In genomic region chr2:24926602-24927252, GRCh38 we compare ENCODE assay signal across 1 cellular context.
TF ChIP-seq lines count a peak whose summit lies in the region.

No MANE protein-coding gene starts in this region.

TF ChIP-seq in GM12878, 131 proteins besides CTCF, POLR2A, EP300 and RAD21 (continued from another document and continues in another):
- TF ChIP-seq ZBTB40 (IDR thresholded peaks at IDR 0.05; ENCODE audit: borderline replicate concordance) = no peak
- TF ChIP-seq HCFC1 (IDR thresholded peaks at IDR 0.05; ENCODE audit: low read length) = no peak
- no peak for TF ChIP-seq IRF5 (IDR thresholded peaks at IDR 0.05; ENCODE audit: borderline replicate concordance)
- no peak for TF ChIP-seq HDAC2 (IDR thresholded peaks at IDR 0.05)
- TF ChIP-seq MTA3 (IDR thresholded peaks at IDR 0.05; ENCODE audit: borderline replicate concordance, low read length) = no peak
- no peak for TF ChIP-seq SIX5 (IDR thresholded peaks at IDR 0.05; ENCODE audit: low read depth, low read length, severe bottlenecking)
- no peak for TF ChIP-seq SMARCA5 (IDR thresholded peaks at IDR 0.05)
- TF ChIP-seq TCF3 (IDR thresholded peaks at IDR 0.05; ENCODE audit: borderline replicate concordance, insufficient read depth, low read depth, low read length) = no peak
- no peak for TF ChIP-seq YBX1 (IDR thresholded peaks at IDR 0.05)
- no peak for TF ChIP-seq PBX3 (IDR thresholded peaks at IDR 0.05; ENCODE audit: insufficient replicate concordance, low read depth, low read length)
- peak; percentile 27 for TF ChIP-seq RUNX3 (IDR thresholded peaks at IDR 0.05; ENCODE audit: low read length)
- no peak for TF ChIP-seq NR2C2 (IDR thresholded peaks at IDR 0.05; ENCODE audit: borderline replicate concordance, control insufficient read depth, insufficient read length, low read depth)
- TF ChIP-seq NR2C1 (IDR thresholded peaks at IDR 0.05) = no peak
- TF ChIP-seq REST (IDR thresholded peaks at IDR 0.05; ENCODE audit: low read depth, low read length) = no peak
- TF ChIP-seq ZBED1 (IDR thresholded peaks at IDR 0.05; ENCODE audit: borderline replicate concordance) = no peak
- no peak for TF ChIP-seq NKRF (conservative IDR thresholded peaks at IDR 0.05)
- TF ChIP-seq SMC3 (IDR thresholded peaks at IDR 0.05; ENCODE audit: borderline replicate concordance, low read length) = no peak
- no peak for TF ChIP-seq FOS (IDR thresholded peaks at IDR 0.05; ENCODE audit: borderline replicate concordance, extremely low read depth, insufficient read length)
- no peak for TF ChIP-seq RBBP5 (conservative IDR thresholded peaks at IDR 0.05)
- no peak for TF ChIP-seq PAX8 (IDR thresholded peaks at IDR 0.05)
- 0 out of 2 replicates have a peak, but pooled peaks have one; percentile 10 for TF ChIP-seq YY1 (IDR thresholded peaks at IDR 0.05; ENCODE audit: low read depth, low read length)
- 0 out of 2 replicates have a peak, but pooled peaks have one; percentile 47 for TF ChIP-seq CREM (IDR thresholded peaks at IDR 0.05; ENCODE audit: low read depth)
- TF ChIP-seq CHD4 (IDR thresholded peaks at IDR 0.05) = no peak
- TF ChIP-seq PML (IDR thresholded peaks at IDR 0.05; ENCODE audit: low read length) = no peak
- no peak for TF ChIP-seq ZBTB11 (CRISPR knock-in tag; IDR thresholded peaks at IDR 0.05)
- no peak for TF ChIP-seq HDGF (IDR thresholded peaks at IDR 0.05)
- no peak for TF ChIP-seq ZNF24 (IDR thresholded peaks at IDR 0.05)
- TF ChIP-seq ATF3 (IDR thresholded peaks at IDR 0.05; ENCODE audit: borderline replicate concordance, extremely low read depth, low read depth, low read length) = no peak
- no peak for TF ChIP-seq ESRRA (IDR thresholded peaks at IDR 0.05; ENCODE audit: low read length)
- TF ChIP-seq TCF12 (IDR thresholded peaks at IDR 0.05; ENCODE audit: low read depth, low read length) = no peak
- no peak for TF ChIP-seq ZNF687 (IDR thresholded peaks at IDR 0.05)
- TF ChIP-seq IRF4 (IDR thresholded peaks at IDR 0.05; ENCODE audit: low read depth, low read length) = 0 out of 2 replicates have a peak, but pooled peaks have one; percentile 27
- no peak for TF ChIP-seq ETV6 (conservative IDR thresholded peaks at IDR 0.05 in 1 of 2, IDR thresholded peaks at IDR 0.05 in 1 of 2; ENCODE audit: borderline replicate concordance in 1 of 2, low read depth in 1 of 2)
- TF ChIP-seq FOXK2 (IDR thresholded peaks at IDR 0.05) = no peak
- TF ChIP-seq BRCA1 (IDR thresholded peaks at IDR 0.05; ENCODE audit: low read depth, low read length) = no peak
- TF ChIP-seq CBFB (IDR thresholded peaks at IDR 0.05; ENCODE audit: low read depth) = 0 out of 2 replicates have a peak, but pooled peaks have one; percentile 45
- no peak for TF ChIP-seq BCL11A (IDR thresholded peaks at IDR 0.05; ENCODE audit: low read depth, low read length)
- TF ChIP-seq BHLHE40 (IDR thresholded peaks at IDR 0.05; ENCODE audit: borderline replicate concordance in 1 of 2, low read depth in 2 of 2, low read length in 1 of 2) = peak; percentile 91
- no peak for TF ChIP-seq KDM1A (IDR thresholded peaks at IDR 0.05; ENCODE audit: borderline replicate concordance)
- TF ChIP-seq PAX5 (IDR thresholded peaks at IDR 0.05; ENCODE audit: borderline replicate concordance, low read depth, low read length) = peak; percentile 91
- no peak for TF ChIP-seq SMAD5 (IDR thresholded peaks at IDR 0.05; ENCODE audit: low read depth)
- TF ChIP-seq TARDBP (IDR thresholded peaks at IDR 0.05; ENCODE audit: borderline replicate concordance) = no peak
- TF ChIP-seq RFX5 (IDR thresholded peaks at IDR 0.05; ENCODE audit: low read depth, low read length) = no peak
